ENCODE assay signal across 17 cellular contexts in genomic region chr11:47340980-47341775, GRCh38. TPM values are rescaled to one million over a fixed set of nuclear protein-coding genes. Genes with fewer than 3 reads are reported as not detected.
"Had no signal": no experiment of that assay in that cellular context is flagged by ENCODE, and none has a peak within 500 bp of the region (broad histone marks: within the 10 kb centered on the region; RNA-seq: fewer than 3 reads in every experiment).

No MANE protein-coding gene starts in this region.

- H3K9me3 ChIP-seq: right lobe of liver, transverse colon had no signal

- DNase-seq: activated CD4-positive, alpha-beta T cell treated with anti-CD3 and anti-CD28 coated beads for 48 hours; activated naive CD4-positive, alpha-beta T cell treated with Interleukin-2 at 50 U/mL for 16 hours; activated naive CD8-positive, alpha-beta T cell treated with anti-CD3 and anti-CD28 coated beads, Interleukin-2, amount 50 U/mL, for 24 hours; hippocampal formation; kidney glomerular epithelial cell; naive B cell; stimulated activated CD4-positive, alpha-beta T cell treated with anti-CD3 and anti-CD28 coated beads, Interleukin-2, amount 100 ng/mL, for 24 hours; stimulated activated naive B cell treated with anti-CD40 and anti-IgM and Interleukin-4, amounts not matched to agents 10 μg/mL and 1 μg/mL and 100 μg/mL, for 72 hours; substantia nigra; transverse colon had no signal

- H3K4me1 ChIP-seq: right lobe of liver, transverse colon had no signal

- H3K27ac ChIP-seq: right lobe of liver, transverse colon, VCaP had no signal

- H3K4me3 ChIP-seq: lung, right lobe of liver, transverse colon had no signal

- ATAC-seq: activated naive CD8-positive, alpha-beta T cell treated with anti-CD3 and anti-CD28 coated beads, Interleukin-2, amount 50 U/mL, for 24 hours; stimulated activated naive B cell treated with anti-CD40 and anti-IgM and Interleukin-4, amounts not matched to agents 10 μg/mL and 1 μg/mL and 100 μg/mL, for 72 hours had no signal

- H3K27me3 ChIP-seq: right lobe of liver, transverse colon had no signal

- H3K36me3 ChIP-seq: right lobe of liver, transverse colon had no signal

RNA-seq across cellular contexts. Expression of gene MYBPC3, which starts 11.3 kb away (rescaled TPM):
- total RNA-seq: activated T-helper 1 cell treated with anti-CD3 and anti-CD28 coated beads, Interleukin-12 subunit alpha, Interleukin-12 subunit beta, Interleukin-2, Interleukin-4 antibody, amounts not matched to agents 30 ng/mL and 10 ng/mL and 1 ng/mL, durations not matched to agents 14 hours and 24 hours and 36 hours; astrocyte; endothelial cell of umbilical vein; frontal cortex; transverse colon had no signal

RNA-seq across cellular contexts. Expression of gene SPI1, which starts 37.2 kb away (rescaled TPM):
- total RNA-seq: activated T-helper 1 cell treated with anti-CD3 and anti-CD28 coated beads, Interleukin-12 subunit alpha, Interleukin-12 subunit beta, Interleukin-2, Interleukin-4 antibody, amounts not matched to agents 30 ng/mL and 10 ng/mL and 1 ng/mL, durations not matched to agents 14 hours and 24 hours and 36 hours; astrocyte; endothelial cell of umbilical vein had no signal
